17 cellular contexts compared by ENCODE assay signal in genomic region chr7:127638197-127638596, GRCh38. TPM values are rescaled to one million over a fixed set of nuclear protein-coding genes. Genes with fewer than 3 reads are reported as not detected.
A peak's percentile ranks its signal among the peaks of the same experiment; 100 is the strongest.
DNase-seq lines count a peak whose midpoint lies in the region; ATAC-seq, FAIRE-seq and TF ChIP-seq lines count a peak whose summit lies in the region.
"Had no signal": no experiment of that assay in that cellular context is flagged by ENCODE, and none has a peak within 500 bp of the region (broad histone marks: within the 10 kb centered on the region; RNA-seq: fewer than 3 reads in every experiment).

No MANE protein-coding gene starts in this region.

- no peak for FAIRE-seq in K562 (lab: Jason Lieb, UNC)
- FAIRE-seq: GM12878, H1 had no signal

- BruUV-seq in HCT116 (replicated peaks; lab: Mats Ljungman, UMichigan) (no TSS peak), K562 (replicated peaks; lab: Mats Ljungman, UMichigan) (no TSS peak)

- TF ChIP-seq EP300 in K562 (IDR thresholded peaks at IDR 0.05; ENCODE audit: low read length) = no peak

- ATAC-seq in HCT116 (no peak), K562 (no peak)
- ATAC-seq: GM12878 had no signal

- TF ChIP-seq POLR2A in HCT116 (IDR thresholded peaks at IDR 0.05; ENCODE audit: borderline replicate concordance, extremely low read depth, insufficient read depth, insufficient read length) (no peak), K562 (conservative IDR thresholded peaks at IDR 0.05) (no peak), uterus (IDR thresholded peaks at IDR 0.05) (no peak)

- H4K20me1 ChIP-seq in HCT116 (ENCODE audit: insufficient read depth) = no peaks in the 10 kb centered on the region
- no peaks in the 10 kb centered on the region for H4K20me1 ChIP-seq in K562 (replicated peaks; ENCODE audit: control insufficient read depth, insufficient read depth, low read length)

- peaks cover 0 to 8% of the 10 kb centered on the region in 2 experiments; a peak in 2 of 4 replicates for H3K4me1 ChIP-seq in HCT116 (ENCODE audit: control insufficient read depth in 1 of 2, insufficient read depth in 2 of 2, low read length in 2 of 2)
- H3K4me1 ChIP-seq in K562 (replicated peaks in 1 of 2; ENCODE audit: control insufficient read depth in 2 of 2, insufficient read depth in 2 of 2, low read length in 2 of 2) = no peaks in the 10 kb centered on the region
- H3K4me1 ChIP-seq in uterus = no peaks in the 10 kb centered on the region
- H3K4me1 ChIP-seq: BE2C had no signal

- no peak overlapping the region for H3K4me2 ChIP-seq in HCT116 (ENCODE audit: low read length)
- no peak overlapping the region for H3K4me2 ChIP-seq in K562 (ENCODE audit: insufficient read depth, low read length)

- POLR2A ChIA-PET in HCT116 (lab: Charles Lee) (no interaction called here), K562 (lab: Yijun Ruan, JAX) (interaction anchor here (0.7 to 2.7 kb wide), 3 partner anchors 9 to 17 kb away, joined by 4 to 16 read pairs (median 4); partner anchors contain the start of gene SND1)

- no peaks in the 10 kb centered on the region for H3K36me3 ChIP-seq in HCT116 (ENCODE audit: control insufficient read depth in 1 of 2, insufficient read depth in 2 of 2, low read length in 2 of 2)
- no peaks in the 10 kb centered on the region for H3K36me3 ChIP-seq in K562 (ENCODE audit: control insufficient read depth, insufficient read depth, low read length)
- no peaks in the 10 kb centered on the region for H3K36me3 ChIP-seq in uterus
- H3K36me3 ChIP-seq: BE2C had no signal

- RAD21 ChIA-PET in HCT116 (lab: Charles Lee; ENCODE audit: low non-redundant PET in 1 of 2, low total read pairs in 2 of 2, uncharacterized antibody in 2 of 2, unreplicated experiment in 2 of 2) = no interaction called here

- peak overlapping the region; percentile 14 for H2AFZ ChIP-seq in HCT116 (ENCODE audit: low read depth, low read length, poor library complexity, severe bottlenecking)
- no peak overlapping the region for H2AFZ ChIP-seq in K562 (ENCODE audit: low read depth, low read length)

- intact Hi-C loops in HCT116 (cut with micrococcal nuclease) (no loop called here), K562 (cut with micrococcal nuclease) (no loop called here), uterus (cut with DNase I; ENCODE audit: low total_unique reads) (no loop called here)

- no peak overlapping the region for H3K4me3 ChIP-seq in HCT116 (replicated peaks in 1 of 2; ENCODE audit: low read depth in 1 of 2, low read length in 2 of 2)
- no peak overlapping the region for H3K4me3 ChIP-seq in K562
- H3K4me3 ChIP-seq in uterus = no peak overlapping the region
- H3K4me3 ChIP-seq: GM12878 had no signal

- CTCF ChIA-PET in HCT116 (lab: Charles Lee) = interaction anchor here (4.3 kb wide), 1 partner anchor 9 kb away, joined by 17 read pairs; no protein-coding TSS in a partner anchor
- CTCF ChIA-PET in K562 (lab: Yijun Ruan, JAX; ENCODE audit: low intra/inter-chr PET ratio) = no interaction called here

- H3K27ac ChIP-seq in HCT116 (ENCODE audit: low read depth, low read length) (no peak overlapping the region), K562 (ENCODE audit: extremely low read depth, low read depth, low read length) (no peak overlapping the region), uterus (no peak overlapping the region)

- no peak for DNase-seq in HCT116 (ENCODE audit: low read depth, low spot score)
- DNase-seq in K562 (ENCODE audit: extremely low read depth in 1 of 4, low spot score in 3 of 4) = no peak
- no peak for DNase-seq in uterus
- DNase-seq: BE2C; C1 segment of cervical spinal cord; CD4-positive, CD25-positive, alpha-beta regulatory T cell; CD8-positive, alpha-beta memory T cell; COR-L47; DMS 273 treated with DMSO at 0.1 percent for 48 hours; DMS53; DND-41; EL; H9 had no signal

- no peak overlapping the region for H3K9ac ChIP-seq in HCT116 (ENCODE audit: low read length)
- H3K9ac ChIP-seq in K562 (ENCODE audit: insufficient read depth in 1 of 2, low read depth in 2 of 2, low read length in 2 of 2) = no peak overlapping the region

- H3K27me3 ChIP-seq in HCT116 (ENCODE audit: insufficient read depth, low read length) (no peaks in the 10 kb centered on the region), K562 (ENCODE audit: control insufficient read depth in 2 of 2, insufficient read depth in 2 of 2, low read length in 2 of 2) (peaks cover 12 to 24% of the 10 kb centered on the region in 2 experiments; a peak in 3 of 5 replicates), uterus (no peaks in the 10 kb centered on the region)

- in situ Hi-C loops in K562 (cut with MboI) = no loop called here

- no peaks in the 10 kb centered on the region for H3K9me1 ChIP-seq in K562 (ENCODE audit: control insufficient read depth, insufficient read depth, low read length)

- no peaks in the 10 kb centered on the region for H3K9me2 ChIP-seq in HCT116 (ENCODE audit: insufficient read depth)

- no peaks in the 10 kb centered on the region for H3K79me2 ChIP-seq in HCT116 (ENCODE audit: insufficient read depth, low read length)
- no peaks in the 10 kb centered on the region for H3K79me2 ChIP-seq in K562 (ENCODE audit: control insufficient read depth, insufficient read depth, low read length)

- TF ChIP-seq RAD21 in HCT116 (IDR thresholded peaks at IDR 0.05; ENCODE audit: low read depth) (no peak), K562 (CRISPR knock-in tag; conservative IDR thresholded peaks at IDR 0.05 in 1 of 2, IDR thresholded peaks at IDR 0.05 in 1 of 2) (no peak)

- no peaks in the 10 kb centered on the region for H3K9me3 ChIP-seq in HCT116 (ENCODE audit: control insufficient read depth in 1 of 2, insufficient read depth in 1 of 2, low read depth in 1 of 2, low read length in 2 of 2)
- H3K9me3 ChIP-seq in K562 (replicated peaks; ENCODE audit: control insufficient read depth, insufficient read depth, low read depth, low read length) = no peaks in the 10 kb centered on the region
- H3K9me3 ChIP-seq in uterus = no peaks in the 10 kb centered on the region
- H3K9me3 ChIP-seq: BE2C had no signal

- TF ChIP-seq CTCF in HCT116 (IDR thresholded peaks at IDR 0.05 in 2 of 3, conservative IDR thresholded peaks at IDR 0.05 in 1 of 3; ENCODE audit: borderline replicate concordance in 1 of 3, insufficient read depth in 1 of 3, low read depth in 2 of 3, low read length in 2 of 3) = no peak
- TF ChIP-seq CTCF in K562 (IDR thresholded peaks at IDR 0.05 in 2 of 3, conservative IDR thresholded peaks at IDR 0.05 in 1 of 3; ENCODE audit: insufficient read depth in 2 of 3, low read depth in 1 of 3, low read length in 3 of 3) = no peak
- TF ChIP-seq CTCF in uterus (IDR thresholded peaks at IDR 0.05) = no peak

RNA-seq across cellular contexts. Expression of gene SND1, which starts 13.8 kb away (rescaled TPM):
- total RNA-seq in HCT116 (2021; ENCODE audit: unreplicated experiment) (169 TPM), K562 (2014; rRNA removed) (197 and 206 TPM in 2 replicates), K562 (2014; rRNA removed; fragmentation: Illumina TruSeq; extraction: Trizol) (158 and 173 TPM in 2 replicates), K562 (2015; rRNA removed; fragmentation: Illumina TruSeq; extraction: Trizol) (211 and 215 TPM in 2 replicates), K562 (2021) (307 and 314 TPM in 2 replicates), uterus (100 to 1,000 TPM in 2 of 4 donors, 10 to 100 TPM in 2; 54.8 to 192 (median 117) TPM)
- polyA plus RNA-seq in HCT116 (2012) = 126 and 142 TPM in 2 replicates
- 728 and 962 TPM in 2 replicates for total RNA-seq in K562 (2011; cell fraction: chromatin; rRNA removed; ENCODE audit: low replicate concordance)
- total RNA-seq in K562 (2011; cell fraction: nucleolus; rRNA removed) = 223 and 275 TPM in 2 replicates
- 410 and 447 TPM in 2 replicates for total RNA-seq in K562 (2011; cell fraction: nucleoplasm; rRNA removed)
- polyA plus RNA-seq in K562 (2011; rRNA removed) (164 and 203 TPM in 2 replicates), K562 (2014; fragmentation: Illumina TruSeq; extraction: Trizol) (191 and 200 TPM in 2 replicates), K562 (2014; fragmentation: Nextera tagmentation; extraction: Ambion mirVana) (10 to 100 TPM; 46.5 to 87.6 TPM), K562 (2014; rRNA removed) (143 and 157 TPM in 2 replicates)
- 159 and 180 TPM in 2 replicates for polyA plus RNA-seq in K562 (2011; cell fraction: cytosol; rRNA removed)
- polyA plus RNA-seq in K562 (2011; cell fraction: nucleus; rRNA removed) = 130 and 146 TPM in 2 replicates
- 220 and 458 TPM in 2 replicates for polyA plus RNA-seq in K562 (2012)
- polyA minus RNA-seq in K562 (2011; rRNA and poly(A)+ RNA removed) = 438 and 467 TPM in 2 replicates
- 214 and 244 TPM in 2 replicates for polyA minus RNA-seq in K562 (2011; cell fraction: cytosol; rRNA and poly(A)+ RNA removed)
- polyA minus RNA-seq in K562 (2011; cell fraction: nucleus; rRNA and poly(A)+ RNA removed) = 190 and 337 TPM in 2 replicates

RNA-seq across cellular contexts. Expression of gene PAX4, which starts 20.3 kb away (rescaled TPM):
- not detected for total RNA-seq in HCT116 (2021; ENCODE audit: unreplicated experiment)
- polyA plus RNA-seq in HCT116 (2012) = not detected in 2 replicates
- not detected in 2 replicates for total RNA-seq in K562 (2011; cell fraction: chromatin; rRNA removed; ENCODE audit: low replicate concordance)
- total RNA-seq in K562 (2011; cell fraction: nucleolus; rRNA removed) = not detected in 2 replicates
- total RNA-seq in K562 (2011; cell fraction: nucleoplasm; rRNA removed) = not detected in 2 replicates
- total RNA-seq in K562 (2014; rRNA removed) = not detected in 2 replicates
- total RNA-seq in K562 (2014; rRNA removed; fragmentation: Illumina TruSeq; extraction: Trizol) = not detected in 2 replicates
- total RNA-seq in K562 (2015; rRNA removed; fragmentation: Illumina TruSeq; extraction: Trizol) = not detected in 2 replicates
- not detected in 2 replicates for total RNA-seq in K562 (2021)
- polyA plus RNA-seq in K562 (2011; rRNA removed) = not detected in 2 replicates
- not detected in 2 replicates for polyA plus RNA-seq in K562 (2011; cell fraction: cytosol; rRNA removed)
- polyA plus RNA-seq in K562 (2011; cell fraction: nucleus; rRNA removed) = not detected in 2 replicates
- polyA plus RNA-seq in K562 (2012) = not detected in 2 replicates
- polyA plus RNA-seq in K562 (2014; fragmentation: Illumina TruSeq; extraction: Trizol) = not detected in 2 replicates
- not detected for polyA plus RNA-seq in K562 (2014; fragmentation: Nextera tagmentation; extraction: Ambion mirVana)
- polyA plus RNA-seq in K562 (2014; rRNA removed) = not detected in 2 replicates
- polyA minus RNA-seq in K562 (2011; rRNA and poly(A)+ RNA removed) = not detected in 2 replicates
- polyA minus RNA-seq in K562 (2011; cell fraction: cytosol; rRNA and poly(A)+ RNA removed) = not detected in 2 replicates
- not detected in 2 replicates for polyA minus RNA-seq in K562 (2011; cell fraction: nucleus; rRNA and poly(A)+ RNA removed)
- total RNA-seq in uterus = not detected
- total RNA-seq: A172; CD4-positive, CD25-positive, alpha-beta regulatory T cell; CD8-positive, alpha-beta memory T cell; G401; GM12878; H1; H9 had no signal
- polyA plus RNA-seq: CD4-positive, CD25-positive, alpha-beta regulatory T cell; CD8-positive, alpha-beta memory T cell had no signal

RNA-seq across cellular contexts. Expression of gene FSCN3, which starts 44.7 kb away (rescaled TPM):
- 1.0 TPM for total RNA-seq in HCT116 (2021; ENCODE audit: unreplicated experiment)
- polyA plus RNA-seq in HCT116 (2012) = 0.16 and 0.39 TPM in 2 replicates
- total RNA-seq in K562 (2011; cell fraction: chromatin; rRNA removed; ENCODE audit: low replicate concordance) = 6.8 and 9.8 TPM in 2 replicates
- total RNA-seq in K562 (2011; cell fraction: nucleolus; rRNA removed) = 9.3 and 9.5 TPM in 2 replicates
- total RNA-seq in K562 (2011; cell fraction: nucleoplasm; rRNA removed) = 9.0 and 11.7 TPM in 2 replicates
- total RNA-seq in K562 (2014; rRNA removed) = 0.69 and 2.0 TPM in 2 replicates
- 2.0 and 3.0 TPM in 2 replicates for total RNA-seq in K562 (2014; rRNA removed; fragmentation: Illumina TruSeq; extraction: Trizol)
- total RNA-seq in K562 (2015; rRNA removed; fragmentation: Illumina TruSeq; extraction: Trizol) = 0.49 and 0.76 TPM in 2 replicates
- total RNA-seq in K562 (2021) = 0.40 and 0.55 TPM in 2 replicates
- 0.21 and 0.30 TPM in 2 replicates for polyA plus RNA-seq in K562 (2011; rRNA removed)
- polyA plus RNA-seq in K562 (2011; cell fraction: cytosol; rRNA removed) = 0.09 and 0.77 TPM in 2 replicates
- 0.95 and 1.2 TPM in 2 replicates for polyA plus RNA-seq in K562 (2011; cell fraction: nucleus; rRNA removed)
- 0.17 and 0.21 TPM in 2 replicates for polyA plus RNA-seq in K562 (2012)
- 1.1 and 1.7 TPM in 2 replicates for polyA plus RNA-seq in K562 (2014; fragmentation: Illumina TruSeq; extraction: Trizol)
- polyA plus RNA-seq in K562 (2014; fragmentation: Nextera tagmentation; extraction: Ambion mirVana) = not detected
- 3.8 and 4.2 TPM in 2 replicates for polyA plus RNA-seq in K562 (2014; rRNA removed)
- polyA minus RNA-seq in K562 (2011; rRNA and poly(A)+ RNA removed) = 1.3 and 1.8 TPM in 2 replicates
- not detected in 2 replicates for polyA minus RNA-seq in K562 (2011; cell fraction: cytosol; rRNA and poly(A)+ RNA removed)
- 2.6 and 3.2 TPM in 2 replicates for polyA minus RNA-seq in K562 (2011; cell fraction: nucleus; rRNA and poly(A)+ RNA removed)
- total RNA-seq in uterus = 1 to 10 TPM in 1 of 4 donors, under 1 TPM in 1, not detected in 2; 0.62 to 2.1 TPM

RNA-seq across cellular contexts. Expression of gene ARF5, which starts 50.0 kb away (rescaled TPM):
- total RNA-seq in HCT116 (2021; ENCODE audit: unreplicated experiment) (204 TPM), K562 (2014; rRNA removed) (167 and 205 TPM in 2 replicates), K562 (2014; rRNA removed; fragmentation: Illumina TruSeq; extraction: Trizol) (91.8 and 96.3 TPM in 2 replicates), K562 (2015; rRNA removed; fragmentation: Illumina TruSeq; extraction: Trizol) (125 and 132 TPM in 2 replicates), K562 (2021) (163 and 169 TPM in 2 replicates), uterus (100 to 1,000 TPM in 3 of 4 donors, 10 to 100 TPM in 1; 77.4 to 273 (median 122) TPM)
- polyA plus RNA-seq in HCT116 (2012) = 281 and 294 TPM in 2 replicates
- total RNA-seq in K562 (2011; cell fraction: chromatin; rRNA removed; ENCODE audit: low replicate concordance) = 28.4 and 82.6 TPM in 2 replicates
- 124 and 146 TPM in 2 replicates for total RNA-seq in K562 (2011; cell fraction: nucleolus; rRNA removed)
- 90.9 and 91.9 TPM in 2 replicates for total RNA-seq in K562 (2011; cell fraction: nucleoplasm; rRNA removed)
- polyA plus RNA-seq in K562 (2011; rRNA removed) (168 and 233 TPM in 2 replicates), K562 (2014; fragmentation: Illumina TruSeq; extraction: Trizol) (122 and 170 TPM in 2 replicates), K562 (2014; fragmentation: Nextera tagmentation; extraction: Ambion mirVana) (10 to 100 TPM in 1 of 2 experiments, 1 to 10 TPM in 1; 8.1 to 17.3 TPM), K562 (2014; rRNA removed) (244 and 290 TPM in 2 replicates)
- polyA plus RNA-seq in K562 (2011; cell fraction: cytosol; rRNA removed) = 350 and 694 TPM in 2 replicates
- 197 and 295 TPM in 2 replicates for polyA plus RNA-seq in K562 (2011; cell fraction: nucleus; rRNA removed)
- 144 and 197 TPM in 2 replicates for polyA plus RNA-seq in K562 (2012)
- 57.9 and 71.6 TPM in 2 replicates for polyA minus RNA-seq in K562 (2011; rRNA and poly(A)+ RNA removed)
- 60.1 and 78.3 TPM in 2 replicates for polyA minus RNA-seq in K562 (2011; cell fraction: cytosol; rRNA and poly(A)+ RNA removed)
- polyA minus RNA-seq in K562 (2011; cell fraction: nucleus; rRNA and poly(A)+ RNA removed) = 31.2 and 33.3 TPM in 2 replicates

RNA-seq across cellular contexts. Expression of gene GCC1, which starts 52.8 kb away (rescaled TPM):
- total RNA-seq in HCT116 (2021; ENCODE audit: unreplicated experiment) = 17.9 TPM
- polyA plus RNA-seq in HCT116 (2012) = 14.3 and 15.8 TPM in 2 replicates
- 13.3 and 16.5 TPM in 2 replicates for total RNA-seq in K562 (2011; cell fraction: chromatin; rRNA removed; ENCODE audit: low replicate concordance)
- 12.8 and 13.8 TPM in 2 replicates for total RNA-seq in K562 (2011; cell fraction: nucleolus; rRNA removed)
- 11.1 and 11.5 TPM in 2 replicates for total RNA-seq in K562 (2011; cell fraction: nucleoplasm; rRNA removed)
- 16.5 and 19.0 TPM in 2 replicates for total RNA-seq in K562 (2014; rRNA removed)
- total RNA-seq in K562 (2014; rRNA removed; fragmentation: Illumina TruSeq; extraction: Trizol) = 12.8 TPM in 2 replicates
- total RNA-seq in K562 (2015; rRNA removed; fragmentation: Illumina TruSeq; extraction: Trizol) = 14.1 and 15.4 TPM in 2 replicates
- total RNA-seq in K562 (2021) = 17.8 and 19.8 TPM in 2 replicates
- 5.6 and 9.0 TPM in 2 replicates for polyA plus RNA-seq in K562 (2011; rRNA removed)
- 5.6 and 6.9 TPM in 2 replicates for polyA plus RNA-seq in K562 (2011; cell fraction: cytosol; rRNA removed)
- polyA plus RNA-seq in K562 (2011; cell fraction: nucleus; rRNA removed) = 5.4 and 6.6 TPM in 2 replicates
- 11.5 and 11.7 TPM in 2 replicates for polyA plus RNA-seq in K562 (2012)
- 10.9 and 12.3 TPM in 2 replicates for polyA plus RNA-seq in K562 (2014; fragmentation: Illumina TruSeq; extraction: Trizol)
- polyA plus RNA-seq in K562 (2014; fragmentation: Nextera tagmentation; extraction: Ambion mirVana) = 1 to 10 TPM; 1.9 to 2.3 TPM
- polyA plus RNA-seq in K562 (2014; rRNA removed) = 8.4 and 9.0 TPM in 2 replicates
- polyA minus RNA-seq in K562 (2011; rRNA and poly(A)+ RNA removed) = 14.5 and 18.2 TPM in 2 replicates
- polyA minus RNA-seq in K562 (2011; cell fraction: cytosol; rRNA and poly(A)+ RNA removed) = 7.6 and 9.6 TPM in 2 replicates
- 13.7 and 16.1 TPM in 2 replicates for polyA minus RNA-seq in K562 (2011; cell fraction: nucleus; rRNA and poly(A)+ RNA removed)
- 10 to 100 TPM in 2 of 4 donors, 1 to 10 TPM in 2; 3.8 to 22.9 (median 10.6) TPM for total RNA-seq in uterus
